ENCODE assay signal across 1 cellular context in genomic region chr6:152595507-152595906, GRCh38.
TF ChIP-seq lines count a peak whose summit lies in the region.

No MANE protein-coding gene starts in this region.

TF ChIP-seq in HepG2, 621 proteins besides CTCF, POLR2A, EP300 and RAD21 (continued from another document):
- TF ChIP-seq TEF (CRISPR knock-in tag; IDR thresholded peaks at IDR 0.05) (no peak), HNRNPUL1 (IDR thresholded peaks at IDR 0.05; ENCODE audit: low read depth, low read length) (no peak), ZBTB46 (CRISPR knock-in tag; IDR thresholded peaks at IDR 0.05; ENCODE audit: borderline replicate concordance) (no peak), ZSCAN20 (CRISPR knock-in tag; IDR thresholded peaks at IDR 0.05; ENCODE audit: borderline replicate concordance) (no peak), PTBP1 (IDR thresholded peaks at IDR 0.05; ENCODE audit: low read depth, low read length, poor library complexity, severe bottlenecking) (no peak), IKZF1 (IDR thresholded peaks at IDR 0.05) (no peak)
